Comparison of ENCODE assay signal across 10 cellular contexts in the genomic region with DNA sequence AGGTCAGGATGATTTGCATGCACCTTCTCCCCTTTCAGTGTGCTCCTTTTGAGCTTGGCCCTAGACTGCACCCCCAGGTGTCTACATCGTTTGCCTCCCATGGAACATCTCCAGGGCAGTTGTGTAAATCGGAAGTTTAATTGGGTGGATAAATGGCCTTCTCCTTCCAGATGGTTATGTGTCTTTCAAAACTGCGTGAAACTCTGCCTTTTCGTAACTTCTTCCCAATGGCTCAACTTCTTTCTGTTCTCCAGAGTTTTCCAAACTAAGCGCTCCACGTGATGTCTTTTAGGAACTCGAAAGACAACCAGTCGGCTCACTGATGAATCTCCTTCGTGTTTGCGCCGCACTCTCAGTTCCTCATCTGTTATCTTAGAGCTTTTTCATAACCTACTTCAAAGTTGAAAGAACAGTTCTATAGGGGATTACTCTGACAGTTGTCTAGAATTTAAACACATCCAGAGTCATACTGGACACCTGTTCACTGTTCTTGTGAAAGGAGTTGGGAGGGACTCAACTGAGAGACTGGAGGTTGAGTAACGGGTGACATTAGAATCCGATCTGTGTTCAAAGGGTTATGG. TPM values are rescaled to one million over a fixed set of nuclear protein-coding genes. Genes with fewer than 3 reads are reported as not detected.
DNase-seq lines count a peak whose midpoint lies in the region; ATAC-seq, FAIRE-seq and TF ChIP-seq lines count a peak whose summit lies in the region.
"Had no signal": no experiment of that assay in that cellular context is flagged by ENCODE, and none has a peak within 500 bp of the region (broad histone marks: within the 10 kb centered on the region; RNA-seq: fewer than 3 reads in every experiment).

No MANE protein-coding gene starts in this region.

- no peak overlapping the region for H4K91ac ChIP-seq in H1 (replicated peaks; ENCODE audit: insufficient read length, low read length)

- H3K4me2 ChIP-seq in H1 (ENCODE audit: insufficient read depth in 1 of 2, low read depth in 2 of 2, low read length in 2 of 2): peak overlapping the region; percentile 75 to 89

- H2BK5ac ChIP-seq in H1 (ENCODE audit: low read depth, low read length): peak overlapping the region; percentile 20; the same call in 1 of the 2 replicates

- peaks cover 1 to 6% of the 10 kb centered on the region in 2 experiments for H4K20me1 ChIP-seq in H1 (replicated peaks in 1 of 2; ENCODE audit: control insufficient read depth in 1 of 2, insufficient read depth in 2 of 2, low read length in 2 of 2)

- intact Hi-C loops in ovary (cut with DNase I): no loop called here
- intact Hi-C loops in adrenal gland (cut with DNase I): no loop called here

- H3K14ac ChIP-seq in H1 (ENCODE audit: insufficient read length): no peak overlapping the region

- no peak for DNase-seq in GM12891 (ENCODE audit: insufficient read length, low spot score)
- no peak for DNase-seq in H1 (ENCODE audit: low read depth in 1 of 2, low spot score in 2 of 2)
- DNase-seq in ovary: no peak
- DNase-seq in NCI-H146 (lab: John Stamatoyannopoulos, UW): no peak
- no peak for DNase-seq in adrenal gland
- DNase-seq in middle frontal gyrus (ENCODE audit: extremely low spot score, low spot score): no peak
- DNase-seq: central memory CD4-positive, alpha-beta T cell had no signal

- H3K79me2 ChIP-seq in H1 (ENCODE audit: control insufficient read depth in 1 of 2, insufficient read depth in 2 of 2, low read length in 2 of 2): peaks cover 0 to 56% of the 10 kb centered on the region in 2 experiments

- peak overlapping the region; percentile 64; the same call in 1 of the 2 replicates for H2BK12ac ChIP-seq in H1 (ENCODE audit: low read depth, low read length)

- H3K27ac ChIP-seq in H1 (ENCODE audit: low read depth, low read length) (0 out of 2 replicates have a peak overlapping the region, but pooled peaks have one; percentile 5), ovary (no peak overlapping the region), adrenal gland (no peak overlapping the region)

- H3K4me3 ChIP-seq in H1 (ENCODE audit: extremely low read depth in 1 of 4, insufficient read depth in 2 of 4, low read depth in 3 of 4, low read length in 4 of 4) (peak overlapping the region; percentile 52 to 88 (median 79)), ovary (peak overlapping the region; percentile 57), adrenal gland (no peak overlapping the region)

- FAIRE-seq in GM12891 (lab: Jason Lieb, UNC) (no peak), H1 (lab: Jason Lieb, UNC) (no peak)

- H3K36me3 ChIP-seq in H1 (ENCODE audit: control insufficient read depth in 2 of 4, insufficient read depth in 4 of 4, low read length in 3 of 4) (no peaks in the 10 kb centered on the region), ovary (no peaks in the 10 kb centered on the region), adrenal gland (replicated peaks in 1 of 2) (no peaks in the 10 kb centered on the region)

- H2BK20ac ChIP-seq in H1 (ENCODE audit: low read length): no peak overlapping the region

- peak overlapping the region; percentile 15 to 62 (median 31); a peak in 6 of 7 replicates for H3K9ac ChIP-seq in H1 (replicated peaks in 1 of 4; ENCODE audit: extremely low read depth in 1 of 4, low read depth in 3 of 4, low read length in 3 of 4)

- H2BK120ac ChIP-seq in H1 (replicated peaks; ENCODE audit: low read depth, low read length): no peak overlapping the region

- TF ChIP-seq CTCF in H1 (IDR thresholded peaks at IDR 0.05; ENCODE audit: control extremely low read depth in 1 of 3, insufficient read depth in 1 of 3, low read depth in 1 of 3, low read length in 3 of 3) (no peak), ovary (IDR thresholded peaks at IDR 0.05) (no peak), adrenal gland (IDR thresholded peaks at IDR 0.05) (no peak)

- ATAC-seq in HG03565 (IDR thresholded peaks at IDR 0.05; ENCODE audit: unreplicated experiment): peak; percentile 44
- ATAC-seq in GM21825 (IDR thresholded peaks at IDR 0.05; ENCODE audit: unreplicated experiment): no peak

- TF ChIP-seq RAD21 in H1 (IDR thresholded peaks at IDR 0.05 in 1 of 2, conservative IDR thresholded peaks at IDR 0.05 in 1 of 2; ENCODE audit: low read depth in 2 of 2, low read length in 2 of 2): no peak

- H3K79me1 ChIP-seq in H1 (ENCODE audit: low read depth, low read length): 0 out of 2 replicates have a peak, but pooled peaks cover under 1% of the 10 kb centered on the region

- H3K23me2 ChIP-seq in H1 (ENCODE audit: low read depth, low read length): peaks cover 10% of the 10 kb centered on the region

- H3K23ac ChIP-seq in H1 (ENCODE audit: insufficient read length): no peak overlapping the region

- H3K27me3 ChIP-seq in H1 (replicated peaks in 1 of 4; ENCODE audit: control insufficient read depth in 3 of 4, extremely low read depth in 1 of 4, insufficient read depth in 3 of 4, low read length in 3 of 4) (no peaks in the 10 kb centered on the region), ovary (no peaks in the 10 kb centered on the region), adrenal gland (peaks cover 19% of the 10 kb centered on the region)

- no peak for TF ChIP-seq POLR2A in GM12891 (IDR thresholded peaks at IDR 0.05; ENCODE audit: low read depth, low read length)
- TF ChIP-seq POLR2A in H1 (IDR thresholded peaks at IDR 0.05; ENCODE audit: control extremely low read depth in 1 of 2, low read depth in 2 of 2, low read length in 2 of 2): no peak
- TF ChIP-seq POLR2A in ovary (IDR thresholded peaks at IDR 0.05): no peak
- TF ChIP-seq POLR2A in adrenal gland (IDR thresholded peaks at IDR 0.05): no peak

- POLR2A ChIA-PET in H1 (lab: Charles Lee; ENCODE audit: partially characterized antibody): interaction anchor here (0.9 to 3.8 kb wide), 16 partner anchors 10 to 291 kb away, joined by 3 to 33 read pairs (median 4); no protein-coding TSS in a partner anchor

- peak overlapping the region; percentile 24; the same call in 1 of the 2 replicates for H3K18ac ChIP-seq in H1 (ENCODE audit: extremely low read depth, low read length)

- no peaks in the 10 kb centered on the region for H3K9me3 ChIP-seq in H1 (ENCODE audit: insufficient read depth in 2 of 2, low read depth in 1 of 2, low read length in 1 of 2)
- H3K9me3 ChIP-seq in ovary: no peaks in the 10 kb centered on the region
- H3K9me3 ChIP-seq in adrenal gland (replicated peaks in 1 of 3): no peaks in the 10 kb centered on the region

- WGBS in H1 (ENCODE audit: extremely low coverage in 1 of 2, insufficient coverage in 1 of 2, insufficient read length in 1 of 2, insufficient replicate concordance in 2 of 2, low coverage in 1 of 2, low lambda C conversion rate in 2 of 2, missing lambda C conversion rate in 1 of 2), 2 experiments: 47% methylated on average over 13 of the region's 13 CpGs; no CpG with 5 or more reads in 1 of the 2 experiments
- WGBS in ovary, 3 donors: 52 to 68% (median 64%) methylated on average over 13 of the region's 13 CpGs
- WGBS in adrenal gland, 4 donors: 45 to 54% (median 49%) methylated on average over 13 of the region's 13 CpGs

- H4K5ac ChIP-seq in H1 (ENCODE audit: insufficient read length, low read depth, low read length): no peak overlapping the region

- TF ChIP-seq EP300 in H1 (IDR thresholded peaks at IDR 0.05; ENCODE audit: borderline replicate concordance in 1 of 2, low read depth in 2 of 2, low read length in 2 of 2) (no peak), ovary (IDR thresholded peaks at IDR 0.05) (no peak)

- CTCF ChIA-PET in H1 (lab: Charles Lee; ENCODE audit: partially characterized antibody): interaction anchor here (0.7 to 3.7 kb wide), 16 partner anchors 9 to 305 kb away, joined by 3 to 14 read pairs (median 4); no protein-coding TSS in a partner anchor

- H2AK5ac ChIP-seq in H1 (ENCODE audit: low read depth, low read length): no peak overlapping the region

- H3K56ac ChIP-seq in H1 (replicated peaks; ENCODE audit: insufficient read length, low read depth, low read length): no peak overlapping the region

- no peak overlapping the region for H4K8ac ChIP-seq in H1 (ENCODE audit: extremely low read depth, insufficient read depth, low read length)

- no peak overlapping the region for H2BK15ac ChIP-seq in H1 (ENCODE audit: low read length)

- H3K4ac ChIP-seq in H1 (replicated peaks; ENCODE audit: insufficient read length, low read depth, low read length): no peak overlapping the region

- peak overlapping the region; percentile 60; the same call in 1 of the 2 replicates for H2AFZ ChIP-seq in H1 (ENCODE audit: low read length)

- peaks cover 2 to 9% (median 5%) of the 10 kb centered on the region in 4 experiments; a peak in 4 of 7 replicates for H3K4me1 ChIP-seq in H1 (replicated peaks in 1 of 4; ENCODE audit: control insufficient read depth in 3 of 4, insufficient read depth in 4 of 4, low read length in 3 of 4)
- peaks cover 6% of the 10 kb centered on the region for H3K4me1 ChIP-seq in ovary (ENCODE audit: insufficient read depth)
- H3K4me1 ChIP-seq in adrenal gland (replicated peaks in 1 of 2): no peaks in the 10 kb centered on the region

TF ChIP-seq in GM12891, 5 proteins besides CTCF, POLR2A, EP300 and RAD21 (continues in another document):
- 0 out of 2 replicates have a peak, but pooled peaks have one; percentile 25 for TF ChIP-seq SPI1 (IDR thresholded peaks at IDR 0.05; ENCODE audit: low read depth, low read length)
- no peak for TF ChIP-seq PAX5 (IDR thresholded peaks at IDR 0.05; ENCODE audit: insufficient read depth, low read length, severe bottlenecking)
- no peak for TF ChIP-seq POU2F2 (IDR thresholded peaks at IDR 0.05; ENCODE audit: low read depth, low read length)

TF ChIP-seq in H1, 55 proteins besides CTCF, POLR2A, EP300 and RAD21 (continues in another document):
- no peak for TF ChIP-seq KDM1A (IDR thresholded peaks at IDR 0.05; ENCODE audit: borderline replicate concordance, low read length)

RNA-seq across cellular contexts. Expression of a gene that starts 1.8 kb away (rescaled TPM):
- polyA plus RNA-seq in GM12891 (2012; ENCODE audit: low read depth, missing spikeins): not detected
- 26.2 and 28.8 TPM in 2 replicates for total RNA-seq in H1 (2021; fragmentation: NEBNext Ultra II Directional; extraction: Animal tissue kit (Norgen Biotek cat#: 25700))
- polyA plus RNA-seq in H1 (2011; rRNA removed): 17.3 and 21.4 TPM in 2 replicates
- 30.9 TPM for polyA plus RNA-seq in H1 (2011; cell fraction: cytosol; rRNA removed)
- 32.1 TPM for polyA plus RNA-seq in H1 (2011; cell fraction: nucleus; rRNA removed)
- 20.0 to 28.3 TPM (median 26.2 TPM) in 4 replicates for polyA plus RNA-seq in H1 (2012, experiment 1 of 2)
- polyA plus RNA-seq in H1 (2012, experiment 2 of 2): 0.97 TPM
- polyA plus RNA-seq in H1 (2013, experiment 1 of 2): 20.6 TPM
- polyA plus RNA-seq in H1 (2013, experiment 2 of 2): 20.7 TPM
- polyA minus RNA-seq in H1 (2011; rRNA and poly(A)+ RNA removed): 61.4 and 71.9 TPM in 2 replicates
- 26.1 TPM for polyA minus RNA-seq in H1 (2011; cell fraction: cytosol; rRNA and poly(A)+ RNA removed)
- 76.8 TPM for polyA minus RNA-seq in H1 (2011; cell fraction: nucleus; rRNA and poly(A)+ RNA removed)
- 10 to 100 TPM in 1 of 7 donors, 1 to 10 TPM in 6; 1.0 to 23.5 (median 3.4) TPM for total RNA-seq in ovary
- 1 to 10 TPM in 1 of 2 donors, under 1 TPM in 1; 0.18 to 2.2 TPM for polyA plus RNA-seq in ovary
- total RNA-seq in adrenal gland: 1 to 10 TPM in 2 of 8 donors, under 1 TPM in 3, not detected in 3; 0.14 to 1.2 (median 0.91) TPM
- 1 to 10 TPM in 1 of 3 donors, under 1 TPM in 2; 0.30 to 2.9 (median 0.46) TPM for polyA plus RNA-seq in adrenal gland
- total RNA-seq: lung microvascular endothelial cell had no signal

Comparison
In these comparisons a context has a peak if more than half of its experiments do, and no peak if none do; other contexts are left out.
1. H3K4me3 ChIP-seq: peak in H1 (4 of 4) and ovary (single experiment); none in adrenal gland (0 of 4).